In genomic region chr1:9722378-9722749, GRCh38 we compare ENCODE assay signal across 12 cellular contexts.
"Had no signal": no experiment of that assay in that cellular context is flagged by ENCODE, and none has a peak within 500 bp of the region (broad histone marks: within the 10 kb centered on the region; RNA-seq: fewer than 3 reads in every experiment).

No MANE protein-coding gene starts in this region.

- H3K27ac Mint-ChIP-seq: nephron progenitor cell, type B pancreatic cell, WTC11 had no signal

- H3K36me3 ChIP-seq: ovary had no signal

- H3K9me3 ChIP-seq: ovary, right lobe of liver had no signal

- H3K4me3 ChIP-seq: ovary, right lobe of liver, smooth muscle cell had no signal

- H3K27me3 Mint-ChIP-seq: memory B cell; stimulated activated naive CD8-positive, alpha-beta T cell treated with anti-CD3 and anti-CD28 coated beads, Interleukin-15, amount 100 ng/mL, for 72 hours; type B pancreatic cell had no signal

- H3K27me3 ChIP-seq: ovary, right lobe of liver had no signal

- H3K4me3 Mint-ChIP-seq: memory B cell, nephron progenitor cell, type B pancreatic cell, WTC11 had no signal

- DNase-seq: cerebellar nuclear complex, foreskin melanocyte, kidney glomerular epithelial cell, left ventricle myocardium superior, ovary, right lobe of liver had no signal

- H3K9me3 Mint-ChIP-seq: memory B cell, type B pancreatic cell had no signal

- H3K27ac ChIP-seq: ovary, right lobe of liver had no signal

- H3K4me1 ChIP-seq: right lobe of liver had no signal

- H3K36me3 Mint-ChIP-seq: type B pancreatic cell had no signal
